29 cellular contexts compared by ENCODE assay signal in genomic region chr5:38872826-38873225, GRCh38. TPM values are rescaled to one million over a fixed set of nuclear protein-coding genes. Genes with fewer than 3 reads are reported as not detected.
DNase-seq lines count a peak whose midpoint lies in the region; ATAC-seq, FAIRE-seq and TF ChIP-seq lines count a peak whose summit lies in the region.
"Had no signal": no experiment of that assay in that cellular context is flagged by ENCODE, and none has a peak within 500 bp of the region (broad histone marks: within the 10 kb centered on the region; RNA-seq: fewer than 3 reads in every experiment).

No MANE protein-coding gene starts in this region.

- no peak for DNase-seq in HCT116 (ENCODE audit: low read depth, low spot score)
- DNase-seq in astrocyte (ENCODE audit: low read depth) = peak; percentile 16
- no peak for DNase-seq in hepatocyte (ENCODE audit: low spot score)
- DNase-seq in upper lobe of right lung = no peak
- no peak for DNase-seq in uterus
- no peak for DNase-seq in progenitor cell of endocrine pancreas (ENCODE audit: low spot score, unreplicated experiment)
- DNase-seq: activated CD4-positive, alpha-beta T cell treated with anti-CD3 and anti-CD28 coated beads, Interleukin-2, amount 10 ng/mL, durations not matched to agents 7 days and 5 days; activated CD8-positive, alpha-beta memory T cell treated with anti-CD3 and anti-CD28 coated beads, Interleukin-2, amount 10 ng/mL, durations not matched to agents 7 days and 5 days; activated naive CD4-positive, alpha-beta T cell treated with Interleukin-2 at 50 U/mL for 16 hours; activated T-cell treated with anti-CD3 and anti-CD28 coated beads, Interleukin-2, amount 50 U/mL, for 72 hours; AML-193; CD8-positive, alpha-beta memory T cell; GDM1; heart left ventricle; left ventricle myocardium superior; NCI-H1048; NCI-H187; NCI-H774; nephron progenitor cell; right cardiac atrium; stimulated activated CD4-positive, alpha-beta T cell treated with anti-CD3 and anti-CD28 coated beads, Interleukin-15, amount 100 ng/mL, for 24 hours; WERI-Rb-1 had no signal

- 98% methylated on average over 1 of the region's 1 CpG for WGBS in hepatocyte (ENCODE audit: low lambda C conversion rate, missing lambda C conversion rate)

- no peak for ATAC-seq in HCT116
- ATAC-seq in upper lobe of right lung = no peak
- no peak for ATAC-seq in HG03095 (IDR thresholded peaks at IDR 0.05; ENCODE audit: unreplicated experiment)
- ATAC-seq: activated CD8-positive, alpha-beta memory T cell treated with anti-CD3 and anti-CD28 coated beads, Interleukin-2, amount 10 ng/mL, durations not matched to agents 7 days and 5 days had no signal

- CTCF ChIA-PET in HCT116 (lab: Charles Lee) = interaction anchor here (1.1 kb wide), 1 partner anchor 65 kb away, joined by 3 read pairs; no protein-coding TSS in a partner anchor

- H3K27me3 Mint-ChIP-seq in astrocyte (ENCODE audit: low read depth, unreplicated experiment) = no peaks in the 10 kb centered on the region
- H3K27me3 Mint-ChIP-seq in progenitor cell of endocrine pancreas = no peaks in the 10 kb centered on the region

- H3K36me3 Mint-ChIP-seq in astrocyte (ENCODE audit: low read depth, unreplicated experiment) (peaks cover 10% of the 10 kb centered on the region), progenitor cell of endocrine pancreas (ENCODE audit: insufficient read depth) (no peaks in the 10 kb centered on the region)
- H3K36me3 Mint-ChIP-seq: activated CD8-positive, alpha-beta memory T cell treated with anti-CD3 and anti-CD28 coated beads, Interleukin-2, amount 10 ng/mL, durations not matched to agents 7 days and 5 days; CD8-positive, alpha-beta memory T cell had no signal

- H3K27ac Mint-ChIP-seq in astrocyte (ENCODE audit: unreplicated experiment) (peak overlapping the region; percentile 93), progenitor cell of endocrine pancreas (no peak overlapping the region)
- H3K27ac Mint-ChIP-seq: activated CD4-positive, alpha-beta T cell treated with anti-CD3 and anti-CD28 coated beads, Interleukin-2, amount 10 ng/mL, durations not matched to agents 7 days and 5 days; activated CD8-positive, alpha-beta memory T cell treated with anti-CD3 and anti-CD28 coated beads, Interleukin-2, amount 10 ng/mL, durations not matched to agents 7 days and 5 days; activated T-cell treated with anti-CD3 and anti-CD28 coated beads, Interleukin-2, amount 50 U/mL, for 72 hours; CD8-positive, alpha-beta memory T cell; nephron progenitor cell; stimulated activated naive CD8-positive, alpha-beta T cell treated with anti-CD3 and anti-CD28 coated beads, Interleukin-15, Interleukin-2, amounts not matched to agents 100 ng/mL and 50 ng/mL, for 24 hours had no signal

- H3K9me3 ChIP-seq in HCT116 (ENCODE audit: control insufficient read depth in 1 of 2, insufficient read depth in 1 of 2, low read depth in 1 of 2, low read length in 2 of 2) = no peaks in the 10 kb centered on the region
- no peaks in the 10 kb centered on the region for H3K9me3 ChIP-seq in astrocyte (ENCODE audit: insufficient read depth, low read depth, low read length)
- no peaks in the 10 kb centered on the region for H3K9me3 ChIP-seq in hepatocyte (ENCODE audit: low read depth)
- H3K9me3 ChIP-seq in upper lobe of right lung = no peaks in the 10 kb centered on the region
- H3K9me3 ChIP-seq in uterus = no peaks in the 10 kb centered on the region
- H3K9me3 ChIP-seq: heart left ventricle had no signal

- H3K4me3 ChIP-seq in HCT116 (replicated peaks in 1 of 2; ENCODE audit: low read depth in 1 of 2, low read length in 2 of 2) (no peak overlapping the region), astrocyte (ENCODE audit: insufficient read depth, low read depth, low read length) (no peak overlapping the region), hepatocyte (no peak overlapping the region), upper lobe of right lung (no peak overlapping the region), uterus (no peak overlapping the region)
- H3K4me3 ChIP-seq: heart left ventricle had no signal

- FAIRE-seq in astrocyte (lab: Jason Lieb, UNC) = no peak
- FAIRE-seq: endometrium, GM18507 had no signal

- TF ChIP-seq RAD21 in HCT116 (IDR thresholded peaks at IDR 0.05; ENCODE audit: low read depth) = no peak

- intact Hi-C loops in HCT116 (cut with micrococcal nuclease) (no loop called here), upper lobe of right lung (cut with DNase I) (no loop called here), uterus (cut with DNase I; ENCODE audit: low total_unique reads) (no loop called here)

- RAD21 ChIA-PET in HCT116 (lab: Charles Lee; ENCODE audit: low non-redundant PET in 1 of 2, low total read pairs in 2 of 2, uncharacterized antibody in 2 of 2, unreplicated experiment in 2 of 2) = no interaction called here

- H3K4me1 Mint-ChIP-seq in astrocyte (ENCODE audit: low read depth, unreplicated experiment) (peaks cover 29% of the 10 kb centered on the region), progenitor cell of endocrine pancreas (ENCODE audit: low read depth) (peaks cover 6% of the 10 kb centered on the region)
- H3K4me1 Mint-ChIP-seq: activated CD4-positive, alpha-beta T cell treated with anti-CD3 and anti-CD28 coated beads, Interleukin-2, amount 10 ng/mL, durations not matched to agents 7 days and 5 days; activated CD8-positive, alpha-beta memory T cell treated with anti-CD3 and anti-CD28 coated beads, Interleukin-2, amount 10 ng/mL, durations not matched to agents 7 days and 5 days; CD8-positive, alpha-beta memory T cell had no signal

- H3K9me3 Mint-ChIP-seq in astrocyte (ENCODE audit: unreplicated experiment) (no peaks in the 10 kb centered on the region), progenitor cell of endocrine pancreas (ENCODE audit: low read depth) (peaks cover 6% of the 10 kb centered on the region)
- H3K9me3 Mint-ChIP-seq: activated CD4-positive, alpha-beta T cell treated with anti-CD3 and anti-CD28 coated beads, Interleukin-2, amount 10 ng/mL, durations not matched to agents 7 days and 5 days; stimulated activated naive CD8-positive, alpha-beta T cell treated with anti-CD3 and anti-CD28 coated beads, Interleukin-15, Interleukin-2, amounts not matched to agents 100 ng/mL and 50 ng/mL, for 24 hours had no signal

- H3K4me3 Mint-ChIP-seq in astrocyte (ENCODE audit: unreplicated experiment) (peak overlapping the region; percentile 67), progenitor cell of endocrine pancreas (ENCODE audit: low read depth) (no peak overlapping the region)
- H3K4me3 Mint-ChIP-seq: activated CD4-positive, alpha-beta T cell treated with anti-CD3 and anti-CD28 coated beads, Interleukin-2, amount 10 ng/mL, durations not matched to agents 7 days and 5 days; activated CD8-positive, alpha-beta memory T cell treated with anti-CD3 and anti-CD28 coated beads, Interleukin-2, amount 10 ng/mL, durations not matched to agents 7 days and 5 days; activated T-cell treated with anti-CD3 and anti-CD28 coated beads, Interleukin-2, amount 50 U/mL, for 72 hours; CD8-positive, alpha-beta memory T cell; nephron progenitor cell; stimulated activated naive CD8-positive, alpha-beta T cell treated with anti-CD3 and anti-CD28 coated beads, Interleukin-15, Interleukin-2, amounts not matched to agents 100 ng/mL and 50 ng/mL, for 24 hours had no signal

- POLR2A ChIA-PET in HCT116 (lab: Charles Lee) = interaction anchor here (1.4 kb wide), 1 partner anchor 405 kb away, joined by 3 read pairs; no protein-coding TSS in a partner anchor

- peak overlapping the region; percentile 69 for H3K4me2 ChIP-seq in HCT116 (ENCODE audit: low read length)
- peak overlapping the region; percentile 21 for H3K4me2 ChIP-seq in astrocyte (ENCODE audit: low read length)
- no peak overlapping the region for H3K4me2 ChIP-seq in hepatocyte

- BruUV-seq in HCT116 (replicated peaks; lab: Mats Ljungman, UMichigan) = no TSS peak

- H3K27ac ChIP-seq in HCT116 (ENCODE audit: low read depth, low read length) (peak overlapping the region; percentile 69; the same call in 1 of the 2 replicates), astrocyte (ENCODE audit: low read depth, low read length) (peak overlapping the region; percentile 96), hepatocyte (peak overlapping the region; percentile 33), upper lobe of right lung (peak overlapping the region; percentile 48), uterus (no peak overlapping the region)
- H3K27ac ChIP-seq: HL-60, parathyroid adenoma, WERI-Rb-1 had no signal

- TF ChIP-seq POLR2A in HCT116 (IDR thresholded peaks at IDR 0.05; ENCODE audit: borderline replicate concordance, extremely low read depth, insufficient read depth, insufficient read length) (no peak), uterus (IDR thresholded peaks at IDR 0.05) (no peak)

- H4K20me1 ChIP-seq in HCT116 (ENCODE audit: insufficient read depth) (no peaks in the 10 kb centered on the region), astrocyte (ENCODE audit: insufficient read depth, low read length) (no peaks in the 10 kb centered on the region), hepatocyte (ENCODE audit: insufficient read depth, poor library complexity, severe bottlenecking) (no peaks in the 10 kb centered on the region)

- H3K79me2 ChIP-seq in HCT116 (ENCODE audit: insufficient read depth, low read length) (peaks cover 39% of the 10 kb centered on the region), astrocyte (ENCODE audit: insufficient read depth, low read length) (peaks cover 41% of the 10 kb centered on the region), hepatocyte (no peaks in the 10 kb centered on the region)
- H3K79me2 ChIP-seq: parathyroid adenoma had no signal

- H3K9me2 ChIP-seq in HCT116 (ENCODE audit: insufficient read depth) (no peaks in the 10 kb centered on the region), hepatocyte (replicated peaks; ENCODE audit: insufficient read depth) (no peaks in the 10 kb centered on the region)

- H3K9ac ChIP-seq in HCT116 (ENCODE audit: low read length) = no peak overlapping the region
- H3K9ac ChIP-seq in astrocyte (ENCODE audit: low read length) = peak overlapping the region; percentile 39
- H3K9ac ChIP-seq: parathyroid adenoma had no signal

- H3K4me1 ChIP-seq in HCT116 (ENCODE audit: control insufficient read depth in 1 of 2, insufficient read depth in 2 of 2, low read length in 2 of 2) (peaks cover 21 to 32% of the 10 kb centered on the region in 2 experiments), astrocyte (ENCODE audit: insufficient read depth, low read length) (peaks cover 29% of the 10 kb centered on the region), hepatocyte (ENCODE audit: insufficient read depth) (no peaks in the 10 kb centered on the region), upper lobe of right lung (peaks cover 28% of the 10 kb centered on the region), uterus (no peaks in the 10 kb centered on the region)
- H3K4me1 ChIP-seq: parathyroid adenoma had no signal

- peaks cover 6 to 33% of the 10 kb centered on the region in 2 experiments; a peak in 3 of 4 replicates for H3K36me3 ChIP-seq in HCT116 (ENCODE audit: control insufficient read depth in 1 of 2, insufficient read depth in 2 of 2, low read length in 2 of 2)
- H3K36me3 ChIP-seq in astrocyte (ENCODE audit: insufficient read depth, low read length) = peaks cover 32% of the 10 kb centered on the region
- H3K36me3 ChIP-seq in hepatocyte (replicated peaks; ENCODE audit: insufficient read depth, low read depth) = peaks cover 5% of the 10 kb centered on the region
- peaks cover 44% of the 10 kb centered on the region for H3K36me3 ChIP-seq in upper lobe of right lung
- no peaks in the 10 kb centered on the region for H3K36me3 ChIP-seq in uterus
- H3K36me3 ChIP-seq: WERI-Rb-1 had no signal

- H3K27me3 ChIP-seq in HCT116 (ENCODE audit: insufficient read depth, low read length) (no peaks in the 10 kb centered on the region), astrocyte (ENCODE audit: insufficient read depth, low read length) (no peaks in the 10 kb centered on the region), hepatocyte (no peaks in the 10 kb centered on the region), upper lobe of right lung (no peaks in the 10 kb centered on the region), uterus (no peaks in the 10 kb centered on the region)

- H2AFZ ChIP-seq in HCT116 (ENCODE audit: low read depth, low read length, poor library complexity, severe bottlenecking) (no peak overlapping the region), astrocyte (ENCODE audit: low read depth, low read length) (no peak overlapping the region), hepatocyte (no peak overlapping the region)
- H2AFZ ChIP-seq: parathyroid adenoma had no signal

- TF ChIP-seq CTCF in HCT116 (IDR thresholded peaks at IDR 0.05 in 2 of 3, conservative IDR thresholded peaks at IDR 0.05 in 1 of 3; ENCODE audit: borderline replicate concordance in 1 of 3, insufficient read depth in 1 of 3, low read depth in 2 of 3, low read length in 2 of 3) (no peak), astrocyte (IDR thresholded peaks at IDR 0.05; ENCODE audit: insufficient read depth, low read depth, low read length) (no peak), hepatocyte (IDR thresholded peaks at IDR 0.05; ENCODE audit: poor library complexity) (no peak), upper lobe of right lung (IDR thresholded peaks at IDR 0.05) (no peak), uterus (IDR thresholded peaks at IDR 0.05) (no peak), progenitor cell of endocrine pancreas (IDR thresholded peaks at IDR 0.05; ENCODE audit: unreplicated experiment) (no peak)

RNA-seq across cellular contexts. Expression of gene OSMR, which starts 27.0 kb away (rescaled TPM):
- total RNA-seq in HCT116 (2021; ENCODE audit: unreplicated experiment) (46.0 TPM), astrocyte (38.6 and 39.2 TPM in 2 replicates), hepatocyte (17.6 and 19.4 TPM in 2 replicates), upper lobe of right lung (85.6 TPM), uterus (10 to 100 TPM; 23.8 to 87.6 (median 30.3) TPM), progenitor cell of endocrine pancreas (0.19 and 0.82 TPM in 2 replicates)
- 34.3 and 37.5 TPM in 2 replicates for polyA plus RNA-seq in HCT116 (2012)
- 13.2 and 15.1 TPM in 2 replicates for polyA plus RNA-seq in hepatocyte
- total RNA-seq: activated CD4-positive, alpha-beta T cell treated with anti-CD3 and anti-CD28 coated beads, Interleukin-2, amount 10 ng/mL, durations not matched to agents 7 days and 5 days; activated CD8-positive, alpha-beta memory T cell treated with anti-CD3 and anti-CD28 coated beads, Interleukin-2, amount 10 ng/mL, durations not matched to agents 7 days and 5 days; CD8-positive, alpha-beta memory T cell; mononuclear cell had no signal
- polyA plus RNA-seq: CD8-positive, alpha-beta memory T cell had no signal

Comparison
In these comparisons a context has a peak if more than half of its experiments do, and no peak if none do; other contexts are left out.
1. H3K27ac ChIP-seq: peak in HCT116 (single experiment), astrocyte (single experiment), hepatocyte (single experiment) and upper lobe of right lung (single experiment); none in uterus (0 of 2).
2. RNA of gene OSMR, which starts 27.0 kb away (total RNA-seq): 85.6 TPM in upper lobe of right lung (single experiment), 46.0 TPM in HCT116 (single experiment), 38.6 to 39.2 TPM in astrocyte, 23.8 to 87.6 TPM in uterus and 17.6 to 19.4 TPM in hepatocyte; 0.19 to 0.82 TPM in progenitor cell of endocrine pancreas; every median in the first group is over 10 times any median in the second.